Comparison of ENCODE assay signal across 18 cellular contexts in the genomic region with DNA sequence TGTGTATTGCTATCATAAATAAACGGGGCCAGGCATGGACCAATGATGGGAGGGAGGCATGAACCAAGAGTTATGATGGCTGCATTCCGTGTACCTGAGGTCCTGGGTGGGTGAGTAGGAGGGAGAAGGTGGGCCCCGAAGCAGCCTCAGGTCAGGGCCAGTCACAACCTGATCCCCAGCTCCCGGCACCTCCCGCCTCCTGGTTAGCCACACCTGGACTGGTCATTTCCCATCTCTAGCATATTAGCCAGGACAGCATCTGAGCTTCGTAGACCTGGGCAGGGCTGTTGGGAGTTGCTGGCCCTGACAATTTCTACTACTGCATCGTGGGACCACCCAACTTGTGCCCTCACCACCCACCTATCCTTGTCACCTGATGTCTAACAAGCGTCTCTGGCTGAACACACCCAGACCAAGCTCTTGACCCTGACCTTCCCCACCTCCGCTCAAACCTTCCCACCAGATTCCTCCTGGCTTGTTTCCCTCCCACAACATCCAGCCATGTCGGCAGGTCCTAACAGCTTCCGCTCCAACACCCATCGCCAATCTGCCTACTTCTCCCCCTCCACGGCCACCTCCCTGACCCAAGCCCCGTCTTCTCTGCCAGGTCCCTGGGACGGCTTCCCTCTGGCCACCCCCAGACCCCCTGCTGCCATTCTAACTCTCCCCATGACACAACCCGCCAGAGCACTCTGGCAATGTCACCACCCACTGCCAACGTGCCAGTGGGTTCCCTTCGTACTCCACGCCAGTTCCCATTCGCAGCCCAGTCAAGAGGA.
"Had no signal": no experiment of that assay in that cellular context is flagged by ENCODE, and none has a peak within 500 bp of the region (broad histone marks: within the 10 kb centered on the region; RNA-seq: fewer than 3 reads in every experiment).

No MANE protein-coding gene starts in this region.

- H3K4me1 ChIP-seq: tibial artery had no signal

- ATAC-seq: heart left ventricle; left lobe of liver; natural killer cell; stimulated activated effector memory CD8-positive, alpha-beta T cell treated with anti-CD3 and anti-CD28 coated beads, Interleukin-12 subunit alpha, Interleukin-12 subunit beta, amount 100 ng/mL, for 72 hours had no signal

- H3K9me3 Mint-ChIP-seq: endodermal cell; mesothelial cell of epicardium; natural killer cell; neural crest cell; stimulated activated effector memory CD8-positive, alpha-beta T cell treated with anti-CD3 and anti-CD28 coated beads, Interleukin-12 subunit alpha, Interleukin-12 subunit beta, amount 100 ng/mL, for 72 hours; stimulated activated naive CD8-positive, alpha-beta T cell treated with anti-CD3 and anti-CD28 coated beads, Interleukin-15, Interleukin-2, amounts not matched to agents 100 ng/mL and 50 ng/mL, for 24 hours had no signal

- H3K27ac Mint-ChIP-seq: endodermal cell; mesothelial cell of epicardium; natural killer cell; stimulated activated effector memory CD8-positive, alpha-beta T cell treated with anti-CD3 and anti-CD28 coated beads, Interleukin-12 subunit alpha, Interleukin-12 subunit beta, amount 100 ng/mL, for 72 hours; stimulated activated naive CD8-positive, alpha-beta T cell treated with anti-CD3 and anti-CD28 coated beads, Interleukin-15, Interleukin-2, amounts not matched to agents 100 ng/mL and 50 ng/mL, for 24 hours had no signal

- DNase-seq: effector CD4-positive, alpha-beta T cell; endodermal cell; heart left ventricle; hippocampal formation; natural killer cell; small intestine; stimulated activated CD4-positive, alpha-beta T cell treated with anti-CD3 and anti-CD28 coated beads, Interleukin-4, amount 100 ng/mL, for 1 hour; stimulated activated CD8-positive, alpha-beta memory T cell treated with anti-CD3 and anti-CD28 coated beads, Interleukin-4, amount 100 ng/mL, for 48 hours; tibial artery had no signal

- H3K27ac ChIP-seq: coronary artery, heart left ventricle, tibial artery, upper lobe of left lung, vagina had no signal

- H3K4me3 Mint-ChIP-seq: endodermal cell; mesothelial cell of epicardium; natural killer cell; neural crest cell; stimulated activated effector memory CD8-positive, alpha-beta T cell treated with anti-CD3 and anti-CD28 coated beads, Interleukin-12 subunit alpha, Interleukin-12 subunit beta, amount 100 ng/mL, for 72 hours; stimulated activated naive CD8-positive, alpha-beta T cell treated with anti-CD3 and anti-CD28 coated beads, Interleukin-15, Interleukin-2, amounts not matched to agents 100 ng/mL and 50 ng/mL, for 24 hours had no signal

- FAIRE-seq: frontal cortex, small intestine had no signal

- H3K4me3 ChIP-seq: coronary artery, heart left ventricle, tibial artery, upper lobe of left lung, vagina had no signal

- H3K9me3 ChIP-seq: heart left ventricle, tibial artery, upper lobe of left lung, vagina had no signal

- H3K36me3 Mint-ChIP-seq: mesothelial cell of epicardium; natural killer cell; stimulated activated effector memory CD8-positive, alpha-beta T cell treated with anti-CD3 and anti-CD28 coated beads, Interleukin-12 subunit alpha, Interleukin-12 subunit beta, amount 100 ng/mL, for 72 hours had no signal

- H3K36me3 ChIP-seq: heart left ventricle, tibial artery, upper lobe of left lung, vagina had no signal

- H3K4me1 Mint-ChIP-seq: endodermal cell, mesothelial cell of epicardium, neural crest cell had no signal

- H3K27me3 ChIP-seq: vagina had no signal
